In the genomic region with DNA sequence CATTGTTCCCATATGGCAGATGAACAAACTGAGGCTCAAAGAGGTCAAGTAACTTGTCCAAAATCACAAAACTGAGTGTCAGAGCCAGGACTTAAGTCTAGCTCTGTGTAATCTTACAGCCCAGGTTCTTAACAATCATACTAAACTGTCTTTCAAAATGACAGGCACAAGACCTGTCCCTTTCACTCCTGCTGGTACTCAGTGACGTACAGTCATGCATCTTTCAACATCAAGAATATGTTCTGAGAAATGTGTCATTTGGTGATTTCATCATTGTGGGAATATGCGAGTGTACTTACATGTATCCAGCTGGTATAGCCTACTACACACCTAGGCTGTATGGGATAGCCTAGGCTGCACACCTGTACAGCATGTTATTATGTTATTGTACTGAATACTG, we compare ENCODE assay signal across 25 cellular contexts.
DNase-seq lines count a peak whose midpoint lies in the region; ATAC-seq, FAIRE-seq and TF ChIP-seq lines count a peak whose summit lies in the region.
"Had no signal": no experiment of that assay in that cellular context is flagged by ENCODE, and none has a peak within 500 bp of the region (broad histone marks: within the 10 kb centered on the region; RNA-seq: fewer than 3 reads in every experiment).

No MANE protein-coding gene starts in this region.

- H3K4me1 Mint-ChIP-seq in astrocyte (ENCODE audit: low read depth, unreplicated experiment), result peaks cover 33% of the 10 kb centered on the region
- no peaks in the 10 kb centered on the region for H3K4me1 Mint-ChIP-seq in naive thymus-derived CD4-positive, alpha-beta T cell

- no peak overlapping the region for H3K4me2 ChIP-seq in astrocyte (ENCODE audit: low read length)
- H3K4me2 ChIP-seq: neural progenitor cell had no signal

- CTCF ChIA-PET in naive thymus-derived CD4-positive, alpha-beta T cell (lab: Charles Lee), result no interaction called here

- H3K27ac ChIP-seq in ACC112 (ENCODE audit: low read depth, low read length) (peak overlapping the region; percentile 88), astrocyte (ENCODE audit: low read depth, low read length) (peak overlapping the region; percentile 93)
- H3K27ac ChIP-seq in naive thymus-derived CD4-positive, alpha-beta T cell (ENCODE audit: low read depth, low read length), result no peak overlapping the region
- H3K27ac ChIP-seq: body of pancreas, neural progenitor cell, Peyer's patch, psoas muscle, vagina had no signal

- no peaks in the 10 kb centered on the region for H3K36me3 Mint-ChIP-seq in astrocyte (ENCODE audit: low read depth, unreplicated experiment)
- no peaks in the 10 kb centered on the region for H3K36me3 Mint-ChIP-seq in naive thymus-derived CD4-positive, alpha-beta T cell
- H3K36me3 Mint-ChIP-seq: activated naive CD4-positive, alpha-beta T cell treated with anti-CD3 and anti-CD28 coated beads, Interleukin-2, amount 50 U/mL, for 72 hours had no signal

- H3K36me3 ChIP-seq in ACC112 (ENCODE audit: insufficient read depth, low read length), result no peaks in the 10 kb centered on the region
- no peaks in the 10 kb centered on the region for H3K36me3 ChIP-seq in astrocyte (ENCODE audit: insufficient read depth, low read length)
- no peaks in the 10 kb centered on the region for H3K36me3 ChIP-seq in naive thymus-derived CD4-positive, alpha-beta T cell (ENCODE audit: control insufficient read depth in 2 of 3, insufficient read depth in 3 of 3, low read length in 3 of 3)
- H3K36me3 ChIP-seq: MG63, neural progenitor cell, Peyer's patch, vagina had no signal

- ATAC-seq in naive thymus-derived CD4-positive, alpha-beta T cell, result no peak
- ATAC-seq in HG02981 (IDR thresholded peaks at IDR 0.05; ENCODE audit: unreplicated experiment), result no peak
- ATAC-seq: activated CD4-positive, CD25-positive, alpha-beta regulatory T cell treated with anti-CD3 and anti-CD28 coated beads, Interleukin-2, amount 50 U/mL, for 24 hours; activated naive CD4-positive, alpha-beta T cell treated with anti-CD3 and anti-CD28 coated beads, Interleukin-2, amount 50 U/mL, for 72 hours; activated T-cell treated with anti-CD3 and anti-CD28 coated beads, Interleukin-2, amount 50 U/mL, for 72 hours; body of pancreas; left lobe of liver; psoas muscle had no signal

- peaks cover 31% of the 10 kb centered on the region for H3K4me1 ChIP-seq in ACC112 (ENCODE audit: control insufficient read depth, insufficient read depth, low read length, unreplicated experiment)
- peaks cover 30% of the 10 kb centered on the region for H3K4me1 ChIP-seq in astrocyte (ENCODE audit: insufficient read depth, low read length)
- no peaks in the 10 kb centered on the region for H3K4me1 ChIP-seq in naive thymus-derived CD4-positive, alpha-beta T cell (ENCODE audit: control insufficient read depth in 2 of 2, insufficient read depth in 2 of 2, low read length in 2 of 2)
- H3K4me1 ChIP-seq: body of pancreas, neural progenitor cell, Peyer's patch, psoas muscle, vagina had no signal

- no peaks in the 10 kb centered on the region for H3K9me3 Mint-ChIP-seq in astrocyte (ENCODE audit: unreplicated experiment)
- H3K9me3 Mint-ChIP-seq in naive thymus-derived CD4-positive, alpha-beta T cell, result peaks cover 0 to 6% (median 0%) of the 10 kb centered on the region in 11 donors
- H3K9me3 Mint-ChIP-seq: dendritic cell treated with granulocyte-macrophage colony-stimulating factor and Interleukin-4, amounts not matched to agents 40 ng/mL and 50 ng/mL, for 4 days; neural progenitor cell had no signal

- POLR2A ChIA-PET in naive thymus-derived CD4-positive, alpha-beta T cell (lab: Charles Lee), result no interaction called here

- no peak overlapping the region for H3K4me3 Mint-ChIP-seq in astrocyte (ENCODE audit: unreplicated experiment)
- H3K4me3 Mint-ChIP-seq in naive thymus-derived CD4-positive, alpha-beta T cell, result no peak overlapping the region
- H3K4me3 Mint-ChIP-seq: activated T-cell treated with anti-CD3 and anti-CD28 coated beads, Interleukin-2, amount 50 U/mL, for 72 hours; dendritic cell treated with granulocyte-macrophage colony-stimulating factor and Interleukin-4, amounts not matched to agents 40 ng/mL and 50 ng/mL, for 4 days; neural progenitor cell had no signal

- no peaks in the 10 kb centered on the region for H3K79me2 ChIP-seq in ACC112 (ENCODE audit: control insufficient read depth, insufficient read depth, low read length, unreplicated experiment)
- no peaks in the 10 kb centered on the region for H3K79me2 ChIP-seq in astrocyte (ENCODE audit: insufficient read depth, low read length)

- DNase-seq in M059J (ENCODE audit: low read depth) (peak; percentile 55), astrocyte (ENCODE audit: low read depth) (no peak), iris pigment epithelial cell (ENCODE audit: low read depth) (peak; percentile 71), DMS53 treated with DMSO at 0.1 percent for 48 hours (lab: John Stamatoyannopoulos, UW; ENCODE audit: unreplicated experiment) (no peak), NCI-H69 (lab: John Stamatoyannopoulos, UW) (no peak)
- no peak for DNase-seq in naive thymus-derived CD4-positive, alpha-beta T cell
- DNase-seq: activated CD8-positive, alpha-beta memory T cell treated with anti-CD3 and anti-CD28 coated beads for 24 hours; activated T-cell treated with anti-CD3 and anti-CD28 coated beads, Interleukin-2, amount 50 U/mL, for 72 hours; body of pancreas; DND-41; MG63; NCI-H146; Peyer's patch; psoas muscle; stimulated activated CD4-positive, alpha-beta T cell treated with anti-CD3 and anti-CD28 coated beads, Interleukin-12 subunit alpha, Interleukin-12 subunit beta, amount 100 ng/mL, for 4 hours; stimulated activated CD8-positive, alpha-beta memory T cell treated with anti-CD3 and anti-CD28 coated beads, Interleukin-4, amount 100 ng/mL, for 48 hours had no signal

- TF ChIP-seq CTCF in astrocyte (IDR thresholded peaks at IDR 0.05; ENCODE audit: insufficient read depth, low read depth, low read length), result no peak

- H3K4me3 ChIP-seq in ACC112 (ENCODE audit: low read depth, low read length), result no peak overlapping the region
- H3K4me3 ChIP-seq in astrocyte (ENCODE audit: insufficient read depth, low read depth, low read length), result no peak overlapping the region
- H3K4me3 ChIP-seq in naive thymus-derived CD4-positive, alpha-beta T cell (ENCODE audit: low read length), result no peak overlapping the region
- H3K4me3 ChIP-seq: body of pancreas, MG63, neural progenitor cell, Peyer's patch, psoas muscle, vagina had no signal

- H4K20me1 ChIP-seq in astrocyte (ENCODE audit: insufficient read depth, low read length), result no peaks in the 10 kb centered on the region

- H3K27me3 Mint-ChIP-seq in astrocyte (ENCODE audit: low read depth, unreplicated experiment), result no peaks in the 10 kb centered on the region
- no peaks in the 10 kb centered on the region for H3K27me3 Mint-ChIP-seq in naive thymus-derived CD4-positive, alpha-beta T cell
- H3K27me3 Mint-ChIP-seq: dendritic cell treated with granulocyte-macrophage colony-stimulating factor and Interleukin-4, amounts not matched to agents 40 ng/mL and 50 ng/mL, for 4 days had no signal

- no peak for FAIRE-seq in astrocyte (lab: Jason Lieb, UNC)
- FAIRE-seq: endothelial cell of umbilical vein had no signal

- H2AFZ ChIP-seq in ACC112 (ENCODE audit: low read length, unreplicated experiment) (no peak overlapping the region), astrocyte (ENCODE audit: low read depth, low read length) (no peak overlapping the region)
- H2AFZ ChIP-seq: neural progenitor cell had no signal

- H3K27me3 ChIP-seq in ACC112 (ENCODE audit: insufficient read depth, low read length), result no peaks in the 10 kb centered on the region
- no peaks in the 10 kb centered on the region for H3K27me3 ChIP-seq in astrocyte (ENCODE audit: insufficient read depth, low read length)
- no peaks in the 10 kb centered on the region for H3K27me3 ChIP-seq in naive thymus-derived CD4-positive, alpha-beta T cell (ENCODE audit: control insufficient read depth in 2 of 2, insufficient read depth in 2 of 2, low read length in 2 of 2)
- H3K27me3 ChIP-seq: body of pancreas, MG63, neural progenitor cell, Peyer's patch, vagina had no signal

- no peak overlapping the region for H3K9ac ChIP-seq in astrocyte (ENCODE audit: low read length)
- H3K9ac ChIP-seq: neural progenitor cell had no signal

- H3K27ac Mint-ChIP-seq in astrocyte (ENCODE audit: unreplicated experiment), result no peak overlapping the region
- H3K27ac Mint-ChIP-seq in naive thymus-derived CD4-positive, alpha-beta T cell, result no peak overlapping the region
- H3K27ac Mint-ChIP-seq: activated naive CD4-positive, alpha-beta T cell treated with anti-CD3 and anti-CD28 coated beads, Interleukin-2, amount 50 U/mL, for 72 hours; activated T-cell treated with anti-CD3 and anti-CD28 coated beads, Interleukin-2, amount 50 U/mL, for 72 hours; dendritic cell treated with granulocyte-macrophage colony-stimulating factor and Interleukin-4, amounts not matched to agents 40 ng/mL and 50 ng/mL, for 4 days; neural progenitor cell had no signal

- H3K9me3 ChIP-seq in astrocyte (ENCODE audit: insufficient read depth, low read depth, low read length), result no peaks in the 10 kb centered on the region
- no peaks in the 10 kb centered on the region for H3K9me3 ChIP-seq in naive thymus-derived CD4-positive, alpha-beta T cell (ENCODE audit: control insufficient read depth in 2 of 3, low read length in 3 of 3)
- H3K9me3 ChIP-seq: body of pancreas, MG63, Peyer's patch, psoas muscle, vagina had no signal

- intact Hi-C loops in naive thymus-derived CD4-positive, alpha-beta T cell (cut with micrococcal nuclease), result no loop called here

Comparison
In these comparisons a context has a peak if more than half of its experiments do, and no peak if none do; other contexts are left out.
1. DNase-seq: peak in M059J (single experiment) and iris pigment epithelial cell (single experiment); none in astrocyte (single experiment), DMS53 treated with DMSO at 0.1 percent for 48 hours (single experiment), naive thymus-derived CD4-positive, alpha-beta T cell (0 of 9) and NCI-H69 (single experiment).